In genomic region chr12:6772331-6772695, GRCh38 we compare ENCODE assay signal across 8 cellular contexts.
DNase-seq lines count a peak whose midpoint lies in the region; ATAC-seq and TF ChIP-seq lines count a peak whose summit lies in the region.

LAG3 (plus strand) TSS chr12:6772520; CDS start chr12:6772853, 333 bp downstream.

- TF ChIP-seq POLR2A in GM19193 (IDR thresholded peaks at IDR 0.05; ENCODE audit: extremely low read depth, insufficient read depth, insufficient read length): peak; percentile 49

- ATAC-seq in HG02798 (IDR thresholded peaks at IDR 0.05; ENCODE audit: poor library complexity, unreplicated experiment) (no peak), HG02759 (IDR thresholded peaks at IDR 0.05; ENCODE audit: unreplicated experiment) (no peak)

- H3K9me3 ChIP-seq in iPS-18c (ENCODE audit: control insufficient read depth, insufficient read depth, low read length): no peaks in the 10 kb centered on the region

- peak within 1 kb of the TSS; percentile 40 for H3K4me3 ChIP-seq in iPS-18c (ENCODE audit: insufficient read depth, low read depth, low read length)

- DNase-seq in activated CD8-positive, alpha-beta memory T cell treated with anti-CD3 and anti-CD28 coated beads for 48 hours (ENCODE audit: low read depth in 2 of 3, low spot score in 2 of 3): peak in 2 of 3 experiments; percentile 53 to 69
- DNase-seq in stimulated activated CD8-positive, alpha-beta memory T cell treated with anti-CD3 and anti-CD28 coated beads, Interleukin-15, amount 100 ng/mL, for 24 hours (ENCODE audit: low read depth): peak; percentile 32
- DNase-seq in NCI-H748 (lab: John Stamatoyannopoulos, UW; ENCODE audit: unreplicated experiment): no peak
- DNase-seq in foreskin melanocyte: no peak

Comparison
In these comparisons a context has a peak if more than half of its experiments do, and no peak if none do; other contexts are left out.
1. DNase-seq: peak in activated CD8-positive, alpha-beta memory T cell treated with anti-CD3 and anti-CD28 coated beads for 48 hours (2 of 3) and stimulated activated CD8-positive, alpha-beta memory T cell treated with anti-CD3 and anti-CD28 coated beads, Interleukin-15, amount 100 ng/mL, for 24 hours (single experiment); none in NCI-H748 (single experiment) and foreskin melanocyte (single experiment).